ENCODE assay signal across 18 cellular contexts in the genomic region with DNA sequence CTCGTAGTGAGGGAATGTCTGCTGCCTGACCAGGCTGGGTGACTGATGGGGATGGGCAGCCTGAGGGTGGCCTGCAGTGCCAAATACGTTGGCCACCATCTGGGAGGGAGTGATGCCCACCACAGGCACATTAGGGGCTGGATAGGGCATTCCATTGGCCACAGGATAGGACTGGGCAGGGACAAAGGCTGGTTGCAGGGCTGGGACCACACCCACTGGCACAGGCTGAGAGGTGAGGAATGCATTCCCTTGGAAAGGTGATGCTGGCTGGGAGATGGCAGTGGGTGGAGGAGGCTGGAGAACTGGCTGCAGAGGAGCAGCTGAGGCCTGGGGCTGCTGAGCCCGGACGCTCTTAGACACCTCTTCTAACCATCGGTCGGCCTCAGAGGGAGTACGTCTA. TPM values are rescaled to one million over a fixed set of nuclear protein-coding genes. Genes with fewer than 3 reads are reported as not detected.
DNase-seq lines count a peak whose midpoint lies in the region; ATAC-seq, FAIRE-seq and TF ChIP-seq lines count a peak whose summit lies in the region.
"Had no signal": no experiment of that assay in that cellular context is flagged by ENCODE, and none has a peak within 500 bp of the region (broad histone marks: within the 10 kb centered on the region; RNA-seq: fewer than 3 reads in every experiment).

No MANE protein-coding gene starts in this region.

- no peaks in the 10 kb centered on the region for H3K79me2 ChIP-seq in mammary epithelial cell (ENCODE audit: insufficient read depth, low read length)

- H3K9me3 ChIP-seq in mammary epithelial cell (replicated peaks; ENCODE audit: insufficient read depth, low read length) (no peaks in the 10 kb centered on the region), esophagus squamous epithelium (no peaks in the 10 kb centered on the region)

- H3K27me3 Mint-ChIP-seq in WTC11 (ENCODE audit: low read depth), result peaks cover 2% of the 10 kb centered on the region
- H3K27me3 Mint-ChIP-seq: CD4-positive, CD25-positive, alpha-beta regulatory T cell had no signal

- no peaks in the 10 kb centered on the region for H3K9me3 Mint-ChIP-seq in WTC11
- H3K9me3 Mint-ChIP-seq: CD4-positive, CD25-positive, alpha-beta regulatory T cell had no signal

- DNase-seq in HTR-8/SVneo (ENCODE audit: insufficient read length, low spot score) (no peak), WTC11 (ENCODE audit: low spot score) (no peak), myocyte (ENCODE audit: low read depth) (peak; percentile 23), urothelium cell line (ENCODE audit: low spot score) (no peak), caudate nucleus (lab: John Stamatoyannopoulos, UW) (no peak), mammary epithelial cell (no peak), esophagus squamous epithelium (lab: John Stamatoyannopoulos, UW) (no peak)
- DNase-seq: CD4-positive, CD25-positive, alpha-beta regulatory T cell; EL; HCEC 1CT; Karpas-422; NCI-H1417; NCI-H1694 treated with DMSO at 0.1 percent for 48 hours; NCI-H2081 treated with DMSO at 0.1 percent for 48 hours; NCI-H2171 treated with DMSO at 0.1 percent for 48 hours; NCI-H524 treated with DMSO at 0.1 percent for 48 hours; NCI-H82; SHP77 had no signal

- FAIRE-seq in HTR-8/SVneo (lab: Jason Lieb, UNC) (peak; percentile 89), urothelium cell line (lab: Jason Lieb, UNC) (peak; percentile 55)

- dilution Hi-C loops in mammary epithelial cell (cut with HindIII; ENCODE audit: low sequenced_read_pairs), result loop anchor here (25.0 kb wide), 1 partner anchor 185 kb away; the partner anchor contains the start of gene NUMB

- peak; percentile 24; the same call in 1 of the 2 replicates for ATAC-seq in WTC11

- CTCF ChIA-PET in WTC11 (lab: Charles Lee), result no interaction called here
- CTCF ChIA-PET in mammary epithelial cell (lab: Charles Lee; ENCODE audit: low non-redundant PET), result no interaction called here

- no peak overlapping the region for H3K27ac ChIP-seq in caudate nucleus (ENCODE audit: low read depth, low read length)
- H3K27ac ChIP-seq in mammary epithelial cell (ENCODE audit: insufficient read depth, low read depth, low read length), result no peak overlapping the region
- no peak overlapping the region for H3K27ac ChIP-seq in esophagus squamous epithelium

- H2AFZ ChIP-seq in mammary epithelial cell (ENCODE audit: low read depth, low read length), result no peak overlapping the region

- H3K36me3 ChIP-seq in mammary epithelial cell (ENCODE audit: insufficient read depth, low read length), result peaks cover 34% of the 10 kb centered on the region
- H3K36me3 ChIP-seq in esophagus squamous epithelium, result peaks cover 10 to 91% (median 26%) of the 10 kb centered on the region in 3 donors

- 49% methylated on average over 7 of the region's 7 CpGs for WGBS in mammary epithelial cell (ENCODE audit: low coverage, missing lambda C conversion rate)
- WGBS in esophagus squamous epithelium, 2 donors, result 91 to 92% methylated on average over 6 to 7 of the region's 7 CpGs

- intact Hi-C loops in mammary epithelial cell (cut with micrococcal nuclease), result no loop called here
- intact Hi-C loops in esophagus squamous epithelium (cut with DNase I), result no loop called here

- peaks cover 6% of the 10 kb centered on the region for H3K4me1 Mint-ChIP-seq in WTC11
- H3K4me1 Mint-ChIP-seq: CD4-positive, CD25-positive, alpha-beta regulatory T cell had no signal

- H3K4me2 ChIP-seq in mammary epithelial cell (ENCODE audit: insufficient read depth, low read depth, low read length), result no peak overlapping the region

- BruUV-seq in mammary epithelial cell (replicated peaks; lab: Mats Ljungman, UMichigan), result no TSS peak

- H3K4me1 ChIP-seq in mammary epithelial cell (ENCODE audit: insufficient read depth, low read length) (no peaks in the 10 kb centered on the region), esophagus squamous epithelium (peaks cover 0 to 6% (median 0%) of the 10 kb centered on the region in 3 donors)

- no peak overlapping the region for H3K9ac ChIP-seq in mammary epithelial cell (ENCODE audit: insufficient read depth, low read length)

- no peak overlapping the region for H3K27ac Mint-ChIP-seq in WTC11
- H3K27ac Mint-ChIP-seq: CD4-positive, CD25-positive, alpha-beta regulatory T cell had no signal

- no peak for TF ChIP-seq POLR2A in esophagus squamous epithelium (IDR thresholded peaks at IDR 0.05)

- H3K4me3 Mint-ChIP-seq in WTC11, result no peak overlapping the region
- H3K4me3 Mint-ChIP-seq: CD4-positive, CD25-positive, alpha-beta regulatory T cell had no signal

- H3K4me3 ChIP-seq in mammary epithelial cell (replicated peaks in 1 of 3; ENCODE audit: insufficient read depth in 1 of 3, low read depth in 2 of 3, low read length in 3 of 3) (no peak overlapping the region), esophagus squamous epithelium (no peak overlapping the region)

- peaks cover 25% of the 10 kb centered on the region for H3K36me3 Mint-ChIP-seq in WTC11

- H4K20me1 ChIP-seq in mammary epithelial cell (ENCODE audit: insufficient read depth, low read length), result no peaks in the 10 kb centered on the region

- TF ChIP-seq CTCF in WTC11 (IDR thresholded peaks at IDR 0.05) (no peak), mammary epithelial cell (conservative IDR thresholded peaks at IDR 0.05 in 1 of 2, IDR thresholded peaks at IDR 0.05 in 1 of 2; ENCODE audit: extremely low read depth in 1 of 2, insufficient read depth in 1 of 2, low read depth in 1 of 2, low read length in 2 of 2) (no peak), esophagus squamous epithelium (IDR thresholded peaks at IDR 0.05) (no peak)

- H3K27me3 ChIP-seq in mammary epithelial cell (ENCODE audit: insufficient read depth, low read length) (no peaks in the 10 kb centered on the region), esophagus squamous epithelium (no peaks in the 10 kb centered on the region)

- in situ Hi-C loops in mammary epithelial cell (cut with MboI; ENCODE audit: low sequenced_read_pairs in 2 of 2), result loop anchor here in 1 of 2 donors (25.0 kb wide), 1 partner anchor 360 kb away; the partner anchor contains the start of gene DNAL1

- POLR2A ChIA-PET in WTC11 (lab: Charles Lee), result no interaction called here

TF ChIP-seq in WTC11, 78 proteins besides CTCF, POLR2A, EP300 and RAD21 (continues in another document):
- no peak for TF ChIP-seq NR2C2 (CRISPR knock-in tag; IDR thresholded peaks at IDR 0.05)
- TF ChIP-seq, protein P1, sequence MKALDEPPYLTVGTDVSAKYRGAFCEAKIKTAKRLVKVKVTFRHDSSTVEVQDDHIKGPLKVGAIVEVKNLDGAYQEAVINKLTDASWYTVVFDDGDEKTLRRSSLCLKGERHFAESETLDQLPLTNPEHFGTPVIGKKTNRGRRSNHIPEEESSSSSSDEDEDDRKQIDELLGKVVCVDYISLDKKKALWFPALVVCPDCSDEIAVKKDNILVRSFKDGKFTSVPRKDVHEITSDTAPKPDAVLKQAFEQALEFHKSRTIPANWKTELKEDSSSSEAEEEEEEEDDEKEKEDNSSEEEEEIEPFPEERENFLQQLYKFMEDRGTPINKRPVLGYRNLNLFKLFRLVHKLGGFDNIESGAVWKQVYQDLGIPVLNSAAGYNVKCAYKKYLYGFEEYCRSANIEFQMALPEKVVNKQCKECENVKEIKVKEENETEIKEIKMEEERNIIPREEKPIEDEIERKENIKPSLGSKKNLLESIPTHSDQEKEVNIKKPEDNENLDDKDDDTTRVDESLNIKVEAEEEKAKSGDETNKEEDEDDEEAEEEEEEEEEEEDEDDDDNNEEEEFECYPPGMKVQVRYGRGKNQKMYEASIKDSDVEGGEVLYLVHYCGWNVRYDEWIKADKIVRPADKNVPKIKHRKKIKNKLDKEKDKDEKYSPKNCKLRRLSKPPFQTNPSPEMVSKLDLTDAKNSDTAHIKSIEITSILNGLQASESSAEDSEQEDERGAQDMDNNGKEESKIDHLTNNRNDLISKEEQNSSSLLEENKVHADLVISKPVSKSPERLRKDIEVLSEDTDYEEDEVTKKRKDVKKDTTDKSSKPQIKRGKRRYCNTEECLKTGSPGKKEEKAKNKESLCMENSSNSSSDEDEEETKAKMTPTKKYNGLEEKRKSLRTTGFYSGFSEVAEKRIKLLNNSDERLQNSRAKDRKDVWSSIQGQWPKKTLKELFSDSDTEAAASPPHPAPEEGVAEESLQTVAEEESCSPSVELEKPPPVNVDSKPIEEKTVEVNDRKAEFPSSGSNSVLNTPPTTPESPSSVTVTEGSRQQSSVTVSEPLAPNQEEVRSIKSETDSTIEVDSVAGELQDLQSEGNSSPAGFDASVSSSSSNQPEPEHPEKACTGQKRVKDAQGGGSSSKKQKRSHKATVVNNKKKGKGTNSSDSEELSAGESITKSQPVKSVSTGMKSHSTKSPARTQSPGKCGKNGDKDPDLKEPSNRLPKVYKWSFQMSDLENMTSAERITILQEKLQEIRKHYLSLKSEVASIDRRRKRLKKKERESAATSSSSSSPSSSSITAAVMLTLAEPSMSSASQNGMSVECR (CRISPR knock-in tag; IDR thresholded peaks at IDR 0.05; ENCODE audit: borderline replicate concordance), result no peak
- no peak for TF ChIP-seq NFATC4 (CRISPR knock-in tag; IDR thresholded peaks at IDR 0.05)
- no peak for TF ChIP-seq ZNF263 (CRISPR knock-in tag; IDR thresholded peaks at IDR 0.05; ENCODE audit: low read depth)
- TF ChIP-seq HMGA2 (CRISPR knock-in tag; IDR thresholded peaks at IDR 0.05), result no peak
- TF ChIP-seq, protein P2, sequence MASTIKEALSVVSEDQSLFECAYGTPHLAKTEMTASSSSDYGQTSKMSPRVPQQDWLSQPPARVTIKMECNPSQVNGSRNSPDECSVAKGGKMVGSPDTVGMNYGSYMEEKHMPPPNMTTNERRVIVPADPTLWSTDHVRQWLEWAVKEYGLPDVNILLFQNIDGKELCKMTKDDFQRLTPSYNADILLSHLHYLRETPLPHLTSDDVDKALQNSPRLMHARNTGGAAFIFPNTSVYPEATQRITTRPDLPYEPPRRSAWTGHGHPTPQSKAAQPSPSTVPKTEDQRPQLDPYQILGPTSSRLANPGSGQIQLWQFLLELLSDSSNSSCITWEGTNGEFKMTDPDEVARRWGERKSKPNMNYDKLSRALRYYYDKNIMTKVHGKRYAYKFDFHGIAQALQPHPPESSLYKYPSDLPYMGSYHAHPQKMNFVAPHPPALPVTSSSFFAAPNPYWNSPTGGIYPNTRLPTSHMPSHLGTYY (CRISPR knock-in tag; IDR thresholded peaks at IDR 0.05), result no peak
- no peak for TF ChIP-seq ZNF121 (CRISPR knock-in tag; IDR thresholded peaks at IDR 0.05)
- no peak for TF ChIP-seq NR3C1 (CRISPR knock-in tag; conservative IDR thresholded peaks at IDR 0.05; ENCODE audit: low read depth)
- TF ChIP-seq ZNF671 (CRISPR knock-in tag; IDR thresholded peaks at IDR 0.05), result no peak
- no peak for TF ChIP-seq SMAD4 (CRISPR knock-in tag; IDR thresholded peaks at IDR 0.05)
- TF ChIP-seq ETV6 (CRISPR knock-in tag; IDR thresholded peaks at IDR 0.05), result no peak
- TF ChIP-seq CREM (CRISPR knock-in tag; IDR thresholded peaks at IDR 0.05), result no peak

RNA-seq across cellular contexts. Expression of gene PAPLN, which starts 39.5 kb away (rescaled TPM):
- 9.3 to 16.3 TPM (median 14.8 TPM) in 3 replicates for total RNA-seq in WTC11 (2021)
- 0.16 and 0.31 TPM in 2 replicates for total RNA-seq in myocyte
- 0.40 TPM for polyA plus RNA-seq in myocyte (2012)
- 10 to 100 TPM in 1 of 2 donors, 1 to 10 TPM in 1; 6.0 to 15.0 TPM for total RNA-seq in mammary epithelial cell
- 5.3 TPM for polyA plus RNA-seq in mammary epithelial cell
- 1.8 TPM for polyA minus RNA-seq in mammary epithelial cell
- 10 to 100 TPM in 1 of 4 donors, 1 to 10 TPM in 3; 2.2 to 12.6 (median 5.4) TPM for total RNA-seq in esophagus squamous epithelium
- total RNA-seq: CD4-positive, CD25-positive, alpha-beta regulatory T cell had no signal
